21 cellular contexts compared by ENCODE assay signal in genomic region chr12:129605666-129606065, GRCh38.
"Had no signal": no experiment of that assay in that cellular context is flagged by ENCODE, and none has a peak within 500 bp of the region (broad histone marks: within the 10 kb centered on the region; RNA-seq: fewer than 3 reads in every experiment).

No MANE protein-coding gene starts in this region.

- H3K36me3 ChIP-seq: gastroesophageal sphincter, transverse colon, uterus had no signal

- H3K4me3 Mint-ChIP-seq: activated naive CD8-positive, alpha-beta T cell; activated T-cell treated with anti-CD3 and anti-CD28 coated beads, Interleukin-2, amount 50 U/mL, for 24 hours; activated T-helper 17 cell treated with anti-CD3 and anti-CD28 coated beads, Interleukin-2, amount 50 U/mL, for 72 hours; memory B cell; nephron; stimulated activated memory B cell treated with anti-CD40 and anti-IgM and Interleukin-4, amounts not matched to agents 10 μg/mL and 1 μg/mL and 100 μg/mL, for 72 hours had no signal

- H3K27me3 ChIP-seq: body of pancreas, dorsolateral prefrontal cortex, transverse colon, uterus had no signal

- H3K27ac ChIP-seq: body of pancreas, dorsolateral prefrontal cortex, epithelial cell of prostate, gastroesophageal sphincter, parathyroid adenoma, transverse colon, uterus had no signal

- H3K4me3 ChIP-seq: body of pancreas, dorsolateral prefrontal cortex, gastroesophageal sphincter, transverse colon, uterus had no signal

- H3K36me3 Mint-ChIP-seq: activated naive CD8-positive, alpha-beta T cell; memory B cell; stimulated activated memory B cell treated with anti-CD40 and anti-IgM and Interleukin-4, amounts not matched to agents 10 μg/mL and 1 μg/mL and 100 μg/mL, for 72 hours had no signal

- H3K4me1 Mint-ChIP-seq: activated T-helper 17 cell treated with anti-CD3 and anti-CD28 coated beads, Interleukin-2, amount 50 U/mL, for 72 hours; memory B cell; stimulated activated memory B cell treated with anti-CD40 and anti-IgM and Interleukin-4, amounts not matched to agents 10 μg/mL and 1 μg/mL and 100 μg/mL, for 72 hours had no signal

- H3K4me1 ChIP-seq: body of pancreas, gastroesophageal sphincter, parathyroid adenoma, transverse colon, uterus had no signal

- DNase-seq: activated CD4-positive, alpha-beta T cell treated with anti-CD3 and anti-CD28 coated beads for 1 hour; activated CD8-positive, alpha-beta memory T cell treated with anti-CD3 and anti-CD28 coated beads for 24 hours; activated CD8-positive, alpha-beta memory T cell treated with anti-CD3 and anti-CD28 coated beads, Interleukin-2, amount 50 U/mL, for 4 hours; activated T-cell treated with anti-CD3 and anti-CD28 coated beads, Interleukin-2, amount 50 U/mL, for 24 hours; body of pancreas; central memory CD4-positive, alpha-beta T cell; left colon; right cardiac atrium; stimulated activated CD4-positive, alpha-beta T cell treated with anti-CD3 and anti-CD28 coated beads, Interleukin-15, amount 100 ng/mL, for 24 hours; T-helper 9 cell; transverse colon; uterus had no signal

- H3K9ac ChIP-seq: parathyroid adenoma had no signal

- H3K27ac Mint-ChIP-seq: activated naive CD8-positive, alpha-beta T cell; activated T-cell treated with anti-CD3 and anti-CD28 coated beads, Interleukin-2, amount 50 U/mL, for 24 hours; activated T-helper 17 cell treated with anti-CD3 and anti-CD28 coated beads, Interleukin-2, amount 50 U/mL, for 72 hours; memory B cell; nephron; stimulated activated memory B cell treated with anti-CD40 and anti-IgM and Interleukin-4, amounts not matched to agents 10 μg/mL and 1 μg/mL and 100 μg/mL, for 72 hours had no signal

- H2AFZ ChIP-seq: parathyroid adenoma had no signal

- H3K79me2 ChIP-seq: parathyroid adenoma had no signal

- H3K27me3 Mint-ChIP-seq: activated naive CD8-positive, alpha-beta T cell; activated T-cell treated with anti-CD3 and anti-CD28 coated beads, Interleukin-2, amount 50 U/mL, for 24 hours; activated T-helper 17 cell treated with anti-CD3 and anti-CD28 coated beads, Interleukin-2, amount 50 U/mL, for 72 hours; memory B cell; stimulated activated memory B cell treated with anti-CD40 and anti-IgM and Interleukin-4, amounts not matched to agents 10 μg/mL and 1 μg/mL and 100 μg/mL, for 72 hours had no signal

- H3K9me3 ChIP-seq: body of pancreas, uterus had no signal
